In the genomic region with DNA sequence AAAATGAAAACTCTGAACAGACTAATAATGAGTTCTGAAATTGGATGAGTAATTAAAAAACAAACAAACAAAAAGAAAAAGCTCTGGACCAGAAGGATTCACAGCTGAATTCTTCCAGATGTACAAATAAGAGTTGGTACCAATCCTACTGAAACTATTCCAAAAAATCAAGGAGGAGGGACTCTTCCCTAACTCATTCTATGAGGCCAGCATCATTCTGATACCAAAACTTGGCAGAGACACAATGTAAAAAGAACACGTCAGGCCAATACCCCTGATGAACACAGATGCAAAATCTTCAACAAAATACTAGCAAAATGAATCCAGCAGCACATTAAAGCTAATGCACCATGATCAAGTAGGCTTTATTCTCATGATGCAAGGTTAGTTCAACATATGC, we compare ENCODE assay signal across 22 cellular contexts.
A peak's percentile ranks its signal among the peaks of the same experiment; 100 is the strongest.
DNase-seq lines count a peak whose midpoint lies in the region; ATAC-seq and TF ChIP-seq lines count a peak whose summit lies in the region.
"Had no signal": no experiment of that assay in that cellular context is flagged by ENCODE, and none has a peak within 500 bp of the region (broad histone marks: within the 10 kb centered on the region; RNA-seq: fewer than 3 reads in every experiment).

No MANE protein-coding gene starts in this region.

- H3K4me1 Mint-ChIP-seq in MCF 10A (ENCODE audit: insufficient read depth, unreplicated experiment) (no peaks in the 10 kb centered on the region), T-helper 17 cell (no peaks in the 10 kb centered on the region)
- H3K4me1 Mint-ChIP-seq: CD8-positive, alpha-beta memory T cell had no signal

- TF ChIP-seq CTCF in MCF 10A (IDR thresholded peaks at IDR 0.05; ENCODE audit: unreplicated experiment) (no peak), breast epithelium (IDR thresholded peaks at IDR 0.05) (no peak), fibroblast of mammary gland (conservative IDR thresholded peaks at IDR 0.05; ENCODE audit: control insufficient read depth, insufficient read depth, low read depth, low read length) (no peak)

- H3K9me3 ChIP-seq in breast epithelium, result peaks cover 0 to 7% of the 10 kb centered on the region in 2 donors
- no peaks in the 10 kb centered on the region for H3K9me3 ChIP-seq in adipocyte (ENCODE audit: control insufficient read depth, low read length)
- no peaks in the 10 kb centered on the region for H3K9me3 ChIP-seq in T-helper 17 cell (ENCODE audit: control insufficient read depth, low read length, poor library complexity, severe bottlenecking)
- H3K9me3 ChIP-seq: BE2C, HAP-1 had no signal

- H3K27me3 ChIP-seq in breast epithelium (no peaks in the 10 kb centered on the region), adipocyte (replicated peaks; ENCODE audit: control insufficient read depth, insufficient read depth, low read length) (no peaks in the 10 kb centered on the region)
- H3K27me3 ChIP-seq: BE2C; BLaER1 treated with 17β-estradiol and CSF1 and Interleukin-3, amounts not matched to agents 10 nM and 100 nM had no signal

- CTCF ChIA-PET in MCF 10A (lab: Yijun Ruan, JAX), result interaction anchor here (0.7 kb wide), 1 partner anchor 1989 kb away, joined by 4 read pairs; no protein-coding TSS in a partner anchor

- H3K9ac ChIP-seq in adipocyte (ENCODE audit: low read length), result no peak overlapping the region
- H3K9ac ChIP-seq: BLaER1 treated with 17β-estradiol and CSF1 and Interleukin-3, amounts not matched to agents 10 nM and 100 nM had no signal

- no peak for TF ChIP-seq POLR2A in breast epithelium (IDR thresholded peaks at IDR 0.05)

- no TSS peak for BruUV-seq in MCF 10A (replicated peaks; lab: Mats Ljungman, UMichigan)

- H3K4me3 ChIP-seq in breast epithelium, result no peak overlapping the region
- no peak overlapping the region for H3K4me3 ChIP-seq in adipocyte (ENCODE audit: low read length)
- no peak overlapping the region for H3K4me3 ChIP-seq in fibroblast of mammary gland (ENCODE audit: control insufficient read depth, low read depth, low read length)
- H3K4me3 ChIP-seq: BLaER1 treated with 17β-estradiol and CSF1 and Interleukin-3, amounts not matched to agents 10 nM and 100 nM; HAP-1 had no signal

- POLR2A ChIA-PET in MCF 10A (lab: Yijun Ruan, JAX), result interaction anchor here (0.6 kb wide), 1 partner anchor 45 kb away, joined by 4 read pairs; no protein-coding TSS in a partner anchor

- H3K36me3 ChIP-seq in breast epithelium, result no peaks in the 10 kb centered on the region
- no peaks in the 10 kb centered on the region for H3K36me3 ChIP-seq in adipocyte (ENCODE audit: control insufficient read depth, insufficient read depth, low read length, severe bottlenecking)
- H3K36me3 ChIP-seq: BE2C; BLaER1 treated with 17β-estradiol and CSF1 and Interleukin-3, amounts not matched to agents 10 nM and 100 nM; HAP-1 had no signal

- H3K36me3 Mint-ChIP-seq in MCF 10A (ENCODE audit: insufficient read depth, unreplicated experiment) (no peaks in the 10 kb centered on the region), T-helper 17 cell (ENCODE audit: low read depth) (no peaks in the 10 kb centered on the region)
- H3K36me3 Mint-ChIP-seq: CD14-positive monocyte; CD8-positive, alpha-beta memory T cell had no signal

- no peak overlapping the region for H3K27ac ChIP-seq in breast epithelium
- H3K27ac ChIP-seq: 22Rv1; BLaER1 treated with 17β-estradiol and CSF1 and Interleukin-3, amounts not matched to agents 10 nM and 100 nM had no signal

- H3K27me3 Mint-ChIP-seq in MCF 10A (ENCODE audit: insufficient read depth, unreplicated experiment), result no peaks in the 10 kb centered on the region
- peaks cover 7% of the 10 kb centered on the region for H3K27me3 Mint-ChIP-seq in T-helper 17 cell
- H3K27me3 Mint-ChIP-seq: CD4-positive, alpha-beta T cell had no signal

- H3K27ac Mint-ChIP-seq in MCF 10A (ENCODE audit: low read depth, unreplicated experiment) (peak overlapping the region; percentile 19), T-helper 17 cell (no peak overlapping the region)
- H3K27ac Mint-ChIP-seq: CD14-positive monocyte; CD4-positive, alpha-beta T cell; CD8-positive, alpha-beta memory T cell; HFFc6 had no signal

- H3K4me1 ChIP-seq in breast epithelium, result no peaks in the 10 kb centered on the region
- no peaks in the 10 kb centered on the region for H3K4me1 ChIP-seq in adipocyte (ENCODE audit: control insufficient read depth, insufficient read depth, low read length)
- H3K4me1 ChIP-seq: BE2C, HAP-1 had no signal

- ATAC-seq in sciatic nerve, result peak; percentile 50
- ATAC-seq in T-helper 17 cell, result no peak

- H3K4me3 Mint-ChIP-seq in MCF 10A (ENCODE audit: unreplicated experiment) (no peak overlapping the region), T-helper 17 cell (no peak overlapping the region)
- H3K4me3 Mint-ChIP-seq: CD14-positive monocyte; CD4-positive, alpha-beta T cell; CD8-positive, alpha-beta memory T cell; HFFc6 had no signal

- DNase-seq in MCF 10A (ENCODE audit: unreplicated experiment), result no peak
- no peak for DNase-seq in breast epithelium (ENCODE audit: low spot score in 2 of 2)
- DNase-seq in adipocyte (ENCODE audit: low read depth), result peak; percentile 22
- DNase-seq in fibroblast of mammary gland (ENCODE audit: low read depth), result peak; percentile 34
- DNase-seq in sciatic nerve (ENCODE audit: low spot score), result no peak
- DNase-seq in MV-4-11 (lab: John Stamatoyannopoulos, UW), result no peak
- DNase-seq in cerebellar cortex (ENCODE audit: low spot score), result no peak
- no peak for DNase-seq in T-helper 17 cell
- DNase-seq: AML-193; BE2C; CD4-positive, alpha-beta T cell; CD8-positive, alpha-beta memory T cell; DMS 273 treated with DMSO at 0.1 percent for 48 hours; DMS53; DMS79 treated with DMSO at 0.1 percent for 48 hours; GF-D8; GOT3; HFFc6 had no signal

- intact Hi-C loops in MCF 10A (cut with micrococcal nuclease), result loop anchor here (10.0 kb wide), 1 partner anchor 75 kb away; no protein-coding TSS in a partner anchor
- intact Hi-C loops in breast epithelium (cut with DNase I; ENCODE audit: low total_unique reads), result no loop called here
- intact Hi-C loops in sciatic nerve (cut with DNase I), result no loop called here

- no peaks in the 10 kb centered on the region for H3K9me3 Mint-ChIP-seq in MCF 10A (ENCODE audit: unreplicated experiment)
- H3K9me3 Mint-ChIP-seq: CD4-positive, alpha-beta T cell; CD8-positive, alpha-beta memory T cell had no signal

Comparison
In these comparisons a context has a peak if more than half of its experiments do, and no peak if none do; other contexts are left out.
1. DNase-seq: peak in adipocyte (single experiment) and fibroblast of mammary gland (single experiment); none in MCF 10A (single experiment), breast epithelium (0 of 2), sciatic nerve (single experiment), MV-4-11 (single experiment), cerebellar cortex (single experiment) and T-helper 17 cell (0 of 3).